In the genomic region with DNA sequence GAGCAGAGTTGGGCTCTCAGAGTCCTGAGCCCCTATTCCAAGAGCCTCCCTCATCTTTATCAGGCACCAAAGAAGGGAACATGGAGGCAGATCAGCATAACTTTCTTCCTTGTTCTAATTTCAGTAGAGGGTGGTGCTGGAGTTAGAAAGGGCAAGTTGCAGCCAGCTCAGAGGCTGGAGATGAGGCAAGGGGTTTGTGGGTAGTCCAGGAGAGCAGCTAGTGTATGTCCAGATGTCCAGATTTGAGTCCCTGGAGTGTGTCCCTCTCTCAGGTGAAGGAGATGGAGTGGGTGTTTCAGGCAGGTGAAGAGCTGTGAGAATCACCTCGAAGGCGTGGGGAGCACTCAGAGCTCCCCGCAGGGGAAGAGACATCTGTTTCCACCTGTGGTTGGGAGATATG, we compare ENCODE assay signal across 1 cellular context.
TF ChIP-seq lines count a peak whose summit lies in the region.

No MANE protein-coding gene starts in this region.

TF ChIP-seq in HCT116, 20 proteins besides CTCF, POLR2A, EP300 and RAD21:
- TF ChIP-seq CBX3 (IDR thresholded peaks at IDR 0.05; ENCODE audit: low read depth) (no peak), ELF1 (IDR thresholded peaks at IDR 0.05; ENCODE audit: borderline replicate concordance, low read depth) (no peak), EZH2 (IDR thresholded peaks at IDR 0.05) (no peak), SIN3A (IDR thresholded peaks at IDR 0.05; ENCODE audit: low read depth) (no peak), SRF (IDR thresholded peaks at IDR 0.05; ENCODE audit: low read depth) (no peak), YY1 (IDR thresholded peaks at IDR 0.05; ENCODE audit: extremely low read depth, insufficient replicate concordance, low read depth, low read length) (no peak), ZFX (IDR thresholded peaks at IDR 0.05) (no peak), EZH2phosphoT487 (IDR thresholded peaks at IDR 0.05; ENCODE audit: borderline replicate concordance) (no peak), TCF7L2 (IDR thresholded peaks at IDR 0.05; ENCODE audit: borderline replicate concordance, extremely low read depth, insufficient read depth, insufficient read length) (no peak)
- TF ChIP-seq, protein P1, sequence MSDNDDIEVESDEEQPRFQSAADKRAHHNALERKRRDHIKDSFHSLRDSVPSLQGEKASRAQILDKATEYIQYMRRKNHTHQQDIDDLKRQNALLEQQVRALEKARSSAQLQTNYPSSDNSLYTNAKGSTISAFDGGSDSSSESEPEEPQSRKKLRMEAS (IDR thresholded peaks at IDR 0.05), result no peak
TF ChIP-seq in HCT116: peak in this region for 0.
